11 cellular contexts compared by ENCODE assay signal in genomic region chr5:168992687-168993086, GRCh38.
DNase-seq lines count a peak whose midpoint lies in the region; TF ChIP-seq lines count a peak whose summit lies in the region.
"Had no signal": no experiment of that assay in that cellular context is flagged by ENCODE, and none has a peak within 500 bp of the region (broad histone marks: within the 10 kb centered on the region; RNA-seq: fewer than 3 reads in every experiment).

No MANE protein-coding gene starts in this region.

- peak; percentile 11 for DNase-seq in COLO829 (ENCODE audit: low spot score)
- DNase-seq in LNCaP clone FGC (ENCODE audit: low read depth), result no peak
- peak in 5 of 10 donors; percentile 28 to 56 (median 44) for DNase-seq in dorsolateral prefrontal cortex
- DNase-seq in neural progenitor cell (ENCODE audit: low spot score), result peak; percentile 59
- no peak for DNase-seq in NCI-H748 treated with DMSO at 0.1 percent for 48 hours (lab: John Stamatoyannopoulos, UW)
- no peak for DNase-seq in Kasumi-1 (lab: John Stamatoyannopoulos, UW)
- no peak for DNase-seq in COLO668 (lab: John Stamatoyannopoulos, UW; ENCODE audit: unreplicated experiment)
- no peak for DNase-seq in activated naive CD4-positive, alpha-beta T cell (lab: John Stamatoyannopoulos, UW)
- DNase-seq: activated naive CD8-positive, alpha-beta T cell treated with anti-CD3 and anti-CD28 coated beads for 36 hours; COR-L47 had no signal

- H3K4me3 Mint-ChIP-seq in neural progenitor cell, result no peak overlapping the region
- H3K4me3 Mint-ChIP-seq: activated naive CD8-positive, alpha-beta T cell treated with anti-CD3 and anti-CD28 coated beads for 36 hours; natural killer cell treated with Interleukin-12 subunit alpha and Interleukin-12 subunit beta and Interleukin-15 and Interleukin-18, amount 100 ng/mL, for 72 hours had no signal

- no peak overlapping the region for H3K4me2 ChIP-seq in neural progenitor cell

- no peaks in the 10 kb centered on the region for H3F3A ChIP-seq in neural progenitor cell (ENCODE audit: low read depth)

- H3K79me2 ChIP-seq in neural progenitor cell (ENCODE audit: low read depth), result no peaks in the 10 kb centered on the region

- no peak overlapping the region for H3K4me3 ChIP-seq in LNCaP clone FGC (ENCODE audit: low read depth, low read length)
- no peak overlapping the region for H3K4me3 ChIP-seq in dorsolateral prefrontal cortex
- H3K4me3 ChIP-seq in neural progenitor cell, result no peak overlapping the region

- H4K20me1 ChIP-seq in neural progenitor cell (ENCODE audit: low read depth), result no peaks in the 10 kb centered on the region

- no peaks in the 10 kb centered on the region for H3K36me3 ChIP-seq in neural progenitor cell

- H3K9me3 Mint-ChIP-seq in neural progenitor cell, result no peaks in the 10 kb centered on the region
- H3K9me3 Mint-ChIP-seq: activated naive CD8-positive, alpha-beta T cell treated with anti-CD3 and anti-CD28 coated beads for 36 hours; natural killer cell treated with Interleukin-12 subunit alpha and Interleukin-12 subunit beta and Interleukin-15 and Interleukin-18, amount 100 ng/mL, for 72 hours had no signal

- peak overlapping the region in 23 of 59 donors; percentile 7 to 62 (median 36) for H3K27ac ChIP-seq in dorsolateral prefrontal cortex
- H3K27ac ChIP-seq in neural progenitor cell, result no peak overlapping the region

- H3K27me3 ChIP-seq in dorsolateral prefrontal cortex, result peaks cover 0 to 4% (median 0%) of the 10 kb centered on the region in 45 donors
- no peaks in the 10 kb centered on the region for H3K27me3 ChIP-seq in neural progenitor cell

- no peaks in the 10 kb centered on the region for H3K36me3 Mint-ChIP-seq in neural progenitor cell
- H3K36me3 Mint-ChIP-seq: activated naive CD8-positive, alpha-beta T cell treated with anti-CD3 and anti-CD28 coated beads for 36 hours; natural killer cell treated with Interleukin-12 subunit alpha and Interleukin-12 subunit beta and Interleukin-15 and Interleukin-18, amount 100 ng/mL, for 72 hours had no signal

- peaks cover 48% of the 10 kb centered on the region for H3K4me1 Mint-ChIP-seq in neural progenitor cell

- no peak overlapping the region for H3K9ac ChIP-seq in neural progenitor cell

- intact Hi-C loops in dorsolateral prefrontal cortex (cut with DNase I), result no loop called here

- H3K27me3 Mint-ChIP-seq in neural progenitor cell (ENCODE audit: insufficient read depth, low read depth), result peaks cover 7% of the 10 kb centered on the region

- peaks cover 22% of the 10 kb centered on the region for H3K4me1 ChIP-seq in neural progenitor cell

- H2AFZ ChIP-seq in neural progenitor cell (replicated peaks), result no peak overlapping the region

- H3K27ac Mint-ChIP-seq in neural progenitor cell, result peak overlapping the region; percentile 57
- H3K27ac Mint-ChIP-seq: activated naive CD8-positive, alpha-beta T cell treated with anti-CD3 and anti-CD28 coated beads for 36 hours; natural killer cell treated with Interleukin-12 subunit alpha and Interleukin-12 subunit beta and Interleukin-15 and Interleukin-18, amount 100 ng/mL, for 72 hours had no signal

- peak; percentile 30; the same call in 1 of the 2 replicates for TF ChIP-seq CTCF in LNCaP clone FGC (IDR thresholded peaks at IDR 0.05; ENCODE audit: control insufficient read depth, extremely low read depth, insufficient read depth)
- peak in 39 of 56 donors; percentile 11 to 47 (median 32) for TF ChIP-seq CTCF in dorsolateral prefrontal cortex (IDR thresholded peaks at IDR 0.05 in 54 of 56, conservative IDR thresholded peaks at IDR 0.05 in 2 of 56; ENCODE audit: low read depth in 1 of 56, partially characterized antibody in 56 of 56)
- peak; percentile 59 for TF ChIP-seq CTCF in neural progenitor cell (IDR thresholded peaks at IDR 0.05)

- no peaks in the 10 kb centered on the region for H3K9me3 ChIP-seq in neural progenitor cell (ENCODE audit: low read depth)

Comparison
In these comparisons a context has a peak if more than half of its experiments do, and no peak if none do; other contexts are left out.
1. DNase-seq: peak in COLO829 (single experiment) and neural progenitor cell (single experiment); none in LNCaP clone FGC (single experiment), NCI-H748 treated with DMSO at 0.1 percent for 48 hours (single experiment), Kasumi-1 (0 of 2), COLO668 (single experiment) and activated naive CD4-positive, alpha-beta T cell (0 of 4).
2. Peak in every context shown above with its lines, with median percentiles within 50 percentile points of each other: CTCF ChIP-seq.